ENCODE assay signal across 8 cellular contexts in genomic region chr20:43513298-43514061, GRCh38. TPM values are rescaled to one million over a fixed set of nuclear protein-coding genes. Genes with fewer than 3 reads are reported as not detected.
DNase-seq lines count a peak whose midpoint lies in the region; ATAC-seq and TF ChIP-seq lines count a peak whose summit lies in the region.

No MANE protein-coding gene starts in this region.

- H2AFZ ChIP-seq in OCI-LY3 (ENCODE audit: low read depth, low read length), result peak overlapping the region; percentile 75; the same call in 1 of the 2 replicates

- no peak overlapping the region for H3K27ac ChIP-seq in OCI-LY3 (ENCODE audit: low read length)

- H4K20me1 ChIP-seq in OCI-LY3 (ENCODE audit: insufficient read depth, low read length), result no peaks in the 10 kb centered on the region

- TF ChIP-seq CTCF in OCI-LY3 (IDR thresholded peaks at IDR 0.05; ENCODE audit: low read depth, low read length) (no peak), fibroblast of pulmonary artery (IDR thresholded peaks at IDR 0.05; ENCODE audit: low read length, missing control alignments) (no peak)

- H3K4me2 ChIP-seq in OCI-LY3 (ENCODE audit: low read length), result peak overlapping the region; percentile 72
- peak overlapping the region; percentile 79 for H3K4me2 ChIP-seq in skeletal muscle satellite cell (ENCODE audit: low read length)

- H3K9ac ChIP-seq in OCI-LY3 (ENCODE audit: low read length) (peak overlapping the region; percentile 55), skeletal muscle satellite cell (ENCODE audit: low read depth, low read length) (peak overlapping the region; percentile 64)

- DNase-seq in fibroblast of pulmonary artery (ENCODE audit: low read depth) (no peak), EL (no peak), HCEC 1CT (no peak), NCI-H524 (lab: John Stamatoyannopoulos, UW) (no peak), RKO (ENCODE audit: low spot score) (no peak)

- H3K4me3 ChIP-seq in OCI-LY3 (ENCODE audit: low read length) (peak overlapping the region; percentile 78), fibroblast of pulmonary artery (replicated peaks; ENCODE audit: low read depth, low read length) (peak overlapping the region; percentile 56), skeletal muscle satellite cell (ENCODE audit: low read length) (peak overlapping the region; percentile 65)

- H3K36me3 ChIP-seq in OCI-LY3 (replicated peaks; ENCODE audit: low read depth, low read length) (peaks cover 3% of the 10 kb centered on the region), skeletal muscle satellite cell (ENCODE audit: insufficient read depth, low read length) (no peaks in the 10 kb centered on the region)

- H3K9me3 ChIP-seq in OCI-LY3 (ENCODE audit: insufficient read depth, low read length), result no peaks in the 10 kb centered on the region
- no peaks in the 10 kb centered on the region for H3K9me3 ChIP-seq in skeletal muscle satellite cell (replicated peaks; ENCODE audit: low read length)

- H3K79me2 ChIP-seq in OCI-LY3 (ENCODE audit: low read length), result peaks cover 7% of the 10 kb centered on the region

- peak; percentile 2 for ATAC-seq in GM19035 (IDR thresholded peaks at IDR 0.05; ENCODE audit: unreplicated experiment)

- no peaks in the 10 kb centered on the region for H3K27me3 ChIP-seq in OCI-LY3 (ENCODE audit: low read depth, low read length)
- H3K27me3 ChIP-seq in skeletal muscle satellite cell (ENCODE audit: control insufficient read depth, insufficient read depth, low read length), result peaks cover 5% of the 10 kb centered on the region

- H3K4me1 ChIP-seq in OCI-LY3 (ENCODE audit: low read length) (0 out of 2 replicates have a peak, but pooled peaks cover 5% of the 10 kb centered on the region), skeletal muscle satellite cell (ENCODE audit: control insufficient read depth, insufficient read depth, low read length) (no peaks in the 10 kb centered on the region)

RNA-seq across cellular contexts. Expression of gene L3MBTL1, which starts 6.0 kb away (rescaled TPM):
- 4.8 and 9.9 TPM in 2 replicates for total RNA-seq in skeletal muscle satellite cell (2012; rRNA removed)

RNA-seq across cellular contexts. Expression of gene SGK2, which starts 45.3 kb away (rescaled TPM):
- not detected in 2 replicates for total RNA-seq in skeletal muscle satellite cell (2012; rRNA removed)

RNA-seq across cellular contexts. Expression of gene SRSF6, which starts 55.8 kb away (rescaled TPM):
- total RNA-seq in skeletal muscle satellite cell (2012; rRNA removed), result 43.9 and 46.1 TPM in 2 replicates
